ENCODE assay signal across 1 cellular context in the genomic region with DNA sequence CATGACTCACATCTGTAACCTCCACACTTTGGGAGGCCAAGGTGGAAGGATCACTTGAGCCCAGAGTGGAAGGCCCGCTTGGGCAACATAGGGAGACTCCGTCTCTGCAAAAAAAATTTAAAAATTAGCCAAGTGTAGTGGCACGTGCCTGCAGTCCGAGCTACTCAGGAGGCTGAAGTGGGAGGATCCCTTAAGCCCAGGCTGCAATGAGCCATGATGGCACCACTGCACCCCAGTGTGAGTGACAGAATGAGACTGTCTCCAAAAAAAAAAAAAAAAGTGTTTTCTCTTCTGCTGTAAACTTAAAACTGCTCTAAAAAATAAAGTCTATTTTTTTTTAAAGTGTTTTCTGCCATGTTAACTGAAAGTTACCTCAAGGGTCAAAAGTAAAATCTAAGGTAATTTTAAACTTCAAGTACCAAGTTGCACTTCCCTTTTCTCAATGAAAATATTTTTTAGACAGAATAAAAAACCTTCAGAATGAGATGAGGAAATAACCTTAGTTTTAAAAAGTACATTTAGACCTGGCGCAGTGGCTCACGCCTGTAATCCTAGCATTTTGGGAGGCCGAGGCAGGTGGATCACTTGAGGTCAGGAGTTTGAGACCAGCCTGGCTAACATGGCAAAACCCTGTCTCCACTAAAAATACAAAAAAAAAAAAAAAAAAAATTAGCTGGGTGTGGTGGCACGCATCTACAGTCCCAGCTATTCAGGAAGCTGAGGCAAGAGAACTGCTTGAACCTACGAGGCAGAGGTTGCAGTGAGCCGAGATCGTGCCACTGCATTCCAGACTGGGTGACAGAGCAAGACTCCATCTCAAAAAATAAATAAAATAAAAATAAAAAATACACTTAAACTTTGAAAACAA.
TF ChIP-seq lines count a peak whose summit lies in the region.

No MANE protein-coding gene starts in this region.

TF ChIP-seq in GM12878, 131 proteins besides CTCF, POLR2A, EP300 and RAD21 (continued from another document):
- TF ChIP-seq, protein P1, sequence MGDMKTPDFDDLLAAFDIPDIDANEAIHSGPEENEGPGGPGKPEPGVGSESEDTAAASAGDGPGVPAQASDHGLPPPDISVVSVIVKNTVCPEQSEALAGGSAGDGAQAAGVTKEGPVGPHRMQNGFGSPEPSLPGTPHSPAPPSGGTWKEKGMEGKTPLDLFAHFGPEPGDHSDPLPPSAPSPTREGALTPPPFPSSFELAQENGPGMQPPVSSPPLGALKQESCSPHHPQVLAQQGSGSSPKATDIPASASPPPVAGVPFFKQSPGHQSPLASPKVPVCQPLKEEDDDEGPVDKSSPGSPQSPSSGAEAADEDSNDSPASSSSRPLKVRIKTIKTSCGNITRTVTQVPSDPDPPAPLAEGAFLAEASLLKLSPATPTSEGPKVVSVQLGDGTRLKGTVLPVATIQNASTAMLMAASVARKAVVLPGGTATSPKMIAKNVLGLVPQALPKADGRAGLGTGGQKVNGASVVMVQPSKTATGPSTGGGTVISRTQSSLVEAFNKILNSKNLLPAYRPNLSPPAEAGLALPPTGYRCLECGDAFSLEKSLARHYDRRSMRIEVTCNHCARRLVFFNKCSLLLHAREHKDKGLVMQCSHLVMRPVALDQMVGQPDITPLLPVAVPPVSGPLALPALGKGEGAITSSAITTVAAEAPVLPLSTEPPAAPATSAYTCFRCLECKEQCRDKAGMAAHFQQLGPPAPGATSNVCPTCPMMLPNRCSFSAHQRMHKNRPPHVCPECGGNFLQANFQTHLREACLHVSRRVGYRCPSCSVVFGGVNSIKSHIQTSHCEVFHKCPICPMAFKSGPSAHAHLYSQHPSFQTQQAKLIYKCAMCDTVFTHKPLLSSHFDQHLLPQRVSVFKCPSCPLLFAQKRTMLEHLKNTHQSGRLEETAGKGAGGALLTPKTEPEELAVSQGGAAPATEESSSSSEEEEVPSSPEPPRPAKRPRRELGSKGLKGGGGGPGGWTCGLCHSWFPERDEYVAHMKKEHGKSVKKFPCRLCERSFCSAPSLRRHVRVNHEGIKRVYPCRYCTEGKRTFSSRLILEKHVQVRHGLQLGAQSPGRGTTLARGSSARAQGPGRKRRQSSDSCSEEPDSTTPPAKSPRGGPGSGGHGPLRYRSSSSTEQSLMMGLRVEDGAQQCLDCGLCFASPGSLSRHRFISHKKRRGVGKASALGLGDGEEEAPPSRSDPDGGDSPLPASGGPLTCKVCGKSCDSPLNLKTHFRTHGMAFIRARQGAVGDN (IDR thresholded peaks at IDR 0.05), result peak; percentile 57; the same call in 1 of the 2 replicates
- 0 out of 2 replicates have a peak, but pooled peaks have one; percentile 8 for TF ChIP-seq RUNX3 (IDR thresholded peaks at IDR 0.05; ENCODE audit: low read length)
- peak; percentile 36; the same call in 1 of the 2 replicates for TF ChIP-seq ATF7 (IDR thresholded peaks at IDR 0.05; ENCODE audit: low read depth)
- TF ChIP-seq, protein P2, sequence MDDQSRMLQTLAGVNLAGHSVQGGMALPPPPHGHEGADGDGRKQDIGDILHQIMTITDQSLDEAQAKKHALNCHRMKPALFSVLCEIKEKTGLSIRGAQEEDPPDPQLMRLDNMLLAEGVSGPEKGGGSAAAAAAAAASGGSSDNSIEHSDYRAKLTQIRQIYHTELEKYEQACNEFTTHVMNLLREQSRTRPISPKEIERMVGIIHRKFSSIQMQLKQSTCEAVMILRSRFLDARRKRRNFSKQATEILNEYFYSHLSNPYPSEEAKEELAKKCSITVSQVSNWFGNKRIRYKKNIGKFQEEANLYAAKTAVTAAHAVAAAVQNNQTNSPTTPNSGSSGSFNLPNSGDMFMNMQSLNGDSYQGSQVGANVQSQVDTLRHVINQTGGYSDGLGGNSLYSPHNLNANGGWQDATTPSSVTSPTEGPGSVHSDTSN (IDR thresholded peaks at IDR 0.05; ENCODE audit: insufficient replicate concordance, low read depth, low read length), result peak; percentile 28
- peak; percentile 59; the same call in 1 of the 2 replicates for TF ChIP-seq NBN (IDR thresholded peaks at IDR 0.05)
- TF ChIP-seq, protein P3, sequence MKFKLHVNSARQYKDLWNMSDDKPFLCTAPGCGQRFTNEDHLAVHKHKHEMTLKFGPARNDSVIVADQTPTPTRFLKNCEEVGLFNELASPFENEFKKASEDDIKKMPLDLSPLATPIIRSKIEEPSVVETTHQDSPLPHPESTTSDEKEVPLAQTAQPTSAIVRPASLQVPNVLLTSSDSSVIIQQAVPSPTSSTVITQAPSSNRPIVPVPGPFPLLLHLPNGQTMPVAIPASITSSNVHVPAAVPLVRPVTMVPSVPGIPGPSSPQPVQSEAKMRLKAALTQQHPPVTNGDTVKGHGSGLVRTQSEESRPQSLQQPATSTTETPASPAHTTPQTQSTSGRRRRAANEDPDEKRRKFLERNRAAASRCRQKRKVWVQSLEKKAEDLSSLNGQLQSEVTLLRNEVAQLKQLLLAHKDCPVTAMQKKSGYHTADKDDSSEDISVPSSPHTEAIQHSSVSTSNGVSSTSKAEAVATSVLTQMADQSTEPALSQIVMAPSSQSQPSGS (IDR thresholded peaks at IDR 0.05; ENCODE audit: low read length), result peak; percentile 51; the same call in 1 of the 2 replicates
- TF ChIP-seq ZNF384 (IDR thresholded peaks at IDR 0.05; ENCODE audit: borderline replicate concordance, low read depth, low read length), result peak; percentile 86
- TF ChIP-seq SMARCA5 (IDR thresholded peaks at IDR 0.05), result 0 out of 2 replicates have a peak, but pooled peaks have one; percentile 48
- 0 out of 2 replicates have a peak, but pooled peaks have one; percentile 26 for TF ChIP-seq IKZF1 (conservative IDR thresholded peaks at IDR 0.05)
- TF ChIP-seq, protein P4, sequence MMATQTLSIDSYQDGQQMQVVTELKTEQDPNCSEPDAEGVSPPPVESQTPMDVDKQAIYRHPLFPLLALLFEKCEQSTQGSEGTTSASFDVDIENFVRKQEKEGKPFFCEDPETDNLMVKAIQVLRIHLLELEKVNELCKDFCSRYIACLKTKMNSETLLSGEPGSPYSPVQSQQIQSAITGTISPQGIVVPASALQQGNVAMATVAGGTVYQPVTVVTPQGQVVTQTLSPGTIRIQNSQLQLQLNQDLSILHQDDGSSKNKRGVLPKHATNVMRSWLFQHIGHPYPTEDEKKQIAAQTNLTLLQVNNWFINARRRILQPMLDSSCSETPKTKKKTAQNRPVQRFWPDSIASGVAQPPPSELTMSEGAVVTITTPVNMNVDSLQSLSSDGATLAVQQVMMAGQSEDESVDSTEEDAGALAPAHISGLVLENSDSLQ (IDR thresholded peaks at IDR 0.05), result peak; percentile 95
- peak; percentile 39; the same call in 1 of the 2 replicates for TF ChIP-seq NFIC (IDR thresholded peaks at IDR 0.05; ENCODE audit: low read depth, low read length)
- TF ChIP-seq YY1 (IDR thresholded peaks at IDR 0.05; ENCODE audit: low read depth, low read length), result peak; percentile 58; the same call in 1 of the 2 replicates
- TF ChIP-seq NR2F1 (conservative IDR thresholded peaks at IDR 0.05), result peak; percentile 69
- peak; percentile 42; the same call in 1 of the 2 replicates for TF ChIP-seq NR2C1 (IDR thresholded peaks at IDR 0.05)
- TF ChIP-seq MTA2 (IDR thresholded peaks at IDR 0.05; ENCODE audit: low read depth), result peak; percentile 22; the same call in 1 of the 2 replicates
TF ChIP-seq in GM12878: peak in this region for 21; not testable (repeated sequence) for 110.
